In genomic region chr11:73248526-73249185, GRCh38 we compare ENCODE assay signal across 30 cellular contexts. TPM values are rescaled to one million over a fixed set of nuclear protein-coding genes. Genes with fewer than 3 reads are reported as not detected.
DNase-seq lines count a peak whose midpoint lies in the region; TF ChIP-seq lines count a peak whose summit lies in the region.
"Had no signal": no experiment of that assay in that cellular context is flagged by ENCODE, and none has a peak within 500 bp of the region (broad histone marks: within the 10 kb centered on the region; RNA-seq: fewer than 3 reads in every experiment).

No MANE protein-coding gene starts in this region.

- H3K18ac ChIP-seq in H9 (ENCODE audit: insufficient read length, low read depth, low read length) = no peak overlapping the region

- H3K27ac ChIP-seq in H9 (ENCODE audit: insufficient read length, low read depth, low read length) = no peak overlapping the region
- peak overlapping the region; percentile 98 for H3K27ac ChIP-seq in MM.1S (ENCODE audit: low read length)
- peak overlapping the region; percentile 23 for H3K27ac ChIP-seq in hepatocyte
- no peak overlapping the region for H3K27ac ChIP-seq in sigmoid colon
- H3K27ac ChIP-seq: ascending aorta, C4-2B, foreskin keratinocyte, HL-60, VCaP had no signal

- no peaks in the 10 kb centered on the region for H3K9me3 ChIP-seq in H9 (ENCODE audit: control insufficient read depth, low read depth, low read length)
- no peaks in the 10 kb centered on the region for H3K9me3 ChIP-seq in MM.1S (replicated peaks; ENCODE audit: insufficient read depth, low read length)
- no peaks in the 10 kb centered on the region for H3K9me3 ChIP-seq in hepatocyte (ENCODE audit: low read depth)
- H3K9me3 ChIP-seq in sigmoid colon = no peaks in the 10 kb centered on the region
- H3K9me3 ChIP-seq: ascending aorta, mucosa of descending colon had no signal

- in situ Hi-C loops in ACHN (cut with HindIII; ENCODE audit: low pct_ligation_motif_present, low pct_unique_long_range_greater_than_20kb, low sequenced_read_pairs) = no loop called here

- CTCF ChIA-PET in GM10248 (lab: Yijun Ruan, JAX) = interaction anchor here (0.7 to 1.2 kb wide), 4 partner anchors 12 to 661 kb away, joined by 3 to 7 read pairs (median 3); no protein-coding TSS in a partner anchor

- H3K23ac ChIP-seq in H9 (ENCODE audit: insufficient read length, low read depth, low read length) = no peak overlapping the region

- H3K4me3 ChIP-seq in MM.1S (ENCODE audit: low read length) (no peak overlapping the region), hepatocyte (no peak overlapping the region), sigmoid colon (no peak overlapping the region)
- H3K4me3 ChIP-seq: ascending aorta, mucosa of descending colon had no signal

- H3K23me2 ChIP-seq in H9 (ENCODE audit: insufficient read length, low read depth, low read length, poor library complexity, severe bottlenecking) = no peaks in the 10 kb centered on the region

- no peak overlapping the region for H2BK120ac ChIP-seq in H9 (ENCODE audit: low read depth, low read length, poor library complexity, severe bottlenecking)

- H3K79me2 ChIP-seq in H9 (ENCODE audit: insufficient read depth, low read length) (no peaks in the 10 kb centered on the region), MM.1S (ENCODE audit: low read length) (no peaks in the 10 kb centered on the region), hepatocyte (no peaks in the 10 kb centered on the region)

- H3K27ac Mint-ChIP-seq in H9 = no peak overlapping the region; a peak in 1 of 7 replicates
- H3K27ac Mint-ChIP-seq: activated CD4-positive, alpha-beta T cell treated with anti-CD3 and anti-CD28 coated beads for 36 hours; activated CD8-positive, alpha-beta T cell treated with anti-CD3 and anti-CD28 coated beads for 36 hours; natural killer cell had no signal

- H2BK12ac ChIP-seq in H9 (ENCODE audit: insufficient read length, low read depth, low read length) = no peak overlapping the region

- POLR2A ChIA-PET in GM10248 (lab: Yijun Ruan, JAX) = no interaction called here

- H3K79me1 ChIP-seq in H9 (ENCODE audit: insufficient read depth, low read depth, low read length, poor library complexity, severe bottlenecking) = no peaks in the 10 kb centered on the region

- H3K4me1 Mint-ChIP-seq in H9 = peaks cover 21 to 22% of the 10 kb centered on the region in 2 experiments
- H3K4me1 Mint-ChIP-seq: activated CD4-positive, alpha-beta T cell treated with anti-CD3 and anti-CD28 coated beads for 36 hours; natural killer cell had no signal

- H3K27me3 ChIP-seq in H9 (ENCODE audit: insufficient read depth, low read length) = no peaks in the 10 kb centered on the region
- no peaks in the 10 kb centered on the region for H3K27me3 ChIP-seq in MM.1S (replicated peaks; ENCODE audit: insufficient read depth, low read length)
- H3K27me3 ChIP-seq in hepatocyte = no peaks in the 10 kb centered on the region
- no peaks in the 10 kb centered on the region for H3K27me3 ChIP-seq in sigmoid colon
- H3K27me3 ChIP-seq: ascending aorta, foreskin keratinocyte had no signal

- H3T11ph ChIP-seq in H9 (ENCODE audit: low read length) = no peak overlapping the region

- H3K56ac ChIP-seq in H9 (ENCODE audit: insufficient read length, low read depth, low read length) = no peak overlapping the region

- no CpG with 5 or more reads among the region's 3 CpGs for WGBS in H9 (ENCODE audit: extremely low coverage, insufficient read length, low lambda C conversion rate)
- WGBS in hepatocyte (ENCODE audit: low lambda C conversion rate, missing lambda C conversion rate) = 64% methylated on average over 3 of the region's 3 CpGs
- WGBS in sigmoid colon, 2 donors = 83 to 94% methylated on average over 3 of the region's 3 CpGs

- H4K91ac ChIP-seq in H9 (ENCODE audit: insufficient read length, low read depth, low read length) = no peak overlapping the region

- no peak overlapping the region for H2BK15ac ChIP-seq in H9 (ENCODE audit: low read depth, low read length)

- H3K4me1 ChIP-seq in H9 (ENCODE audit: insufficient read depth, low read length) (peaks cover 4% of the 10 kb centered on the region; the same call in 1 of the 2 replicates), MM.1S (ENCODE audit: low read length) (peaks cover 26% of the 10 kb centered on the region), hepatocyte (ENCODE audit: insufficient read depth) (no peaks in the 10 kb centered on the region), sigmoid colon (no peaks in the 10 kb centered on the region)
- H3K4me1 ChIP-seq: ascending aorta, foreskin keratinocyte had no signal

- H2AFZ ChIP-seq in H9 (ENCODE audit: low read length) = no peak overlapping the region
- 0 out of 2 replicates have a peak overlapping the region, but pooled peaks have one; percentile 39 for H2AFZ ChIP-seq in MM.1S (ENCODE audit: low read length)
- no peak overlapping the region for H2AFZ ChIP-seq in hepatocyte

- H3K4ac ChIP-seq in H9 (ENCODE audit: low read depth, low read length) = no peak overlapping the region

- no peak overlapping the region for H4K5ac ChIP-seq in H9 (ENCODE audit: insufficient read length, low read depth, low read length)

- H3K36me3 Mint-ChIP-seq in H9 (ENCODE audit: insufficient read depth in 1 of 3, low read depth in 3 of 3) = no peaks in the 10 kb centered on the region
- H3K36me3 Mint-ChIP-seq: activated naive CD4-positive, alpha-beta T cell treated with anti-CD3 and anti-CD28 coated beads, Interleukin-2, amount 50 U/mL, for 72 hours; natural killer cell had no signal

- no peaks in the 10 kb centered on the region for H4K20me1 ChIP-seq in H9 (ENCODE audit: control insufficient read depth, insufficient read depth, insufficient read length)
- H4K20me1 ChIP-seq in MM.1S (ENCODE audit: insufficient read depth, low read length) = no peaks in the 10 kb centered on the region
- H4K20me1 ChIP-seq in hepatocyte (ENCODE audit: insufficient read depth, poor library complexity, severe bottlenecking) = no peaks in the 10 kb centered on the region

- H4K8ac ChIP-seq in H9 (replicated peaks; ENCODE audit: insufficient read length, low read depth, low read length) = no peak overlapping the region

- no peak overlapping the region for H3K14ac ChIP-seq in H9 (ENCODE audit: insufficient read depth, low read length)

- no peak for TF ChIP-seq CTCF in H9 (conservative IDR thresholded peaks at IDR 0.05)
- TF ChIP-seq CTCF in MM.1S (IDR thresholded peaks at IDR 0.05; ENCODE audit: low read length) = no peak
- TF ChIP-seq CTCF in hepatocyte (IDR thresholded peaks at IDR 0.05; ENCODE audit: poor library complexity) = no peak
- no peak for TF ChIP-seq CTCF in sigmoid colon (IDR thresholded peaks at IDR 0.05)
- no peak for TF ChIP-seq CTCF in GM10248 (IDR thresholded peaks at IDR 0.05; ENCODE audit: control extremely low read depth, extremely low read depth, low read depth, missing control alignments)

- H3K9me2 ChIP-seq in MM.1S (replicated peaks; ENCODE audit: insufficient read depth, low read length) (no peaks in the 10 kb centered on the region), hepatocyte (replicated peaks; ENCODE audit: insufficient read depth) (no peaks in the 10 kb centered on the region)

- H3K9me3 Mint-ChIP-seq in H9 = no peaks in the 10 kb centered on the region; a peak in 1 of 5 replicates
- H3K9me3 Mint-ChIP-seq: activated CD8-positive, alpha-beta T cell treated with anti-CD3 and anti-CD28 coated beads for 36 hours; activated naive CD4-positive, alpha-beta T cell treated with anti-CD3 and anti-CD28 coated beads, Interleukin-2, amount 50 U/mL, for 72 hours; natural killer cell had no signal

- DNase-seq in H9 (peak; percentile 11), MM.1S (no peak), hepatocyte (ENCODE audit: low spot score) (no peak), sigmoid colon (peak; percentile 7), ACHN (no peak), GM10248 (ENCODE audit: extremely low spot score) (no peak), epidermal melanocyte (ENCODE audit: insufficient read length, low spot score) (no peak), dermis blood vessel endothelial cell (no peak)
- DNase-seq: DMS79 treated with DMSO at 0.1 percent for 48 hours; effector memory CD4-positive, alpha-beta T cell; GF-D8; Karpas-422; MV-4-11; natural killer cell; NCI-H1436; NCI-H2081 treated with DMSO at 0.1 percent for 48 hours; occipital lobe; SHP77; stimulated activated naive CD4-positive, alpha-beta T cell had no signal

- H2BK5ac ChIP-seq in H9 (ENCODE audit: insufficient read length, low read length) = no peak overlapping the region

- TF ChIP-seq EP300 in sigmoid colon (IDR thresholded peaks at IDR 0.05) = no peak

- H3K4me2 ChIP-seq in H9 (ENCODE audit: insufficient read depth, insufficient read length, low read length) = no peak overlapping the region
- H3K4me2 ChIP-seq in MM.1S (ENCODE audit: low read depth, low read length) = peak overlapping the region; percentile 36; the same call in 1 of the 2 replicates
- H3K4me2 ChIP-seq in hepatocyte = no peak overlapping the region

- H3K27me3 Mint-ChIP-seq in H9 (ENCODE audit: low read depth) = no peaks in the 10 kb centered on the region; the same call in 1 of the 2 replicates
- H3K27me3 Mint-ChIP-seq: activated CD4-positive, alpha-beta T cell treated with anti-CD3 and anti-CD28 coated beads for 36 hours; activated CD8-positive, alpha-beta T cell treated with anti-CD3 and anti-CD28 coated beads for 36 hours had no signal

- H2AK5ac ChIP-seq in H9 (ENCODE audit: insufficient read length, low read length) = no peak overlapping the region

- H3K36me3 ChIP-seq in MM.1S (replicated peaks; ENCODE audit: insufficient read depth, low read length) (no peaks in the 10 kb centered on the region), hepatocyte (replicated peaks; ENCODE audit: insufficient read depth, low read depth) (no peaks in the 10 kb centered on the region), sigmoid colon (no peaks in the 10 kb centered on the region)
- H3K36me3 ChIP-seq: ascending aorta had no signal

- no peak overlapping the region for H3K9ac ChIP-seq in H9 (ENCODE audit: extremely low read depth, insufficient read length, low read length)
- H3K9ac ChIP-seq in MM.1S (ENCODE audit: low read length) = peak overlapping the region; percentile 48

- TF ChIP-seq POLR2A in sigmoid colon (IDR thresholded peaks at IDR 0.05) = no peak

- no peak overlapping the region for H2BK20ac ChIP-seq in H9 (ENCODE audit: low read depth, low read length, poor library complexity, severe bottlenecking)

- peaks cover 34% of the 10 kb centered on the region for H3F3A ChIP-seq in MM.1S (ENCODE audit: insufficient read depth, low read length)

- intact Hi-C loops in sigmoid colon (cut with DNase I) = loop anchor here (10.0 kb wide), 1 partner anchor 314 kb away; no protein-coding TSS in a partner anchor

- H3K4me3 Mint-ChIP-seq in H9 = no peak overlapping the region
- H3K4me3 Mint-ChIP-seq: activated CD4-positive, alpha-beta T cell treated with anti-CD3 and anti-CD28 coated beads for 36 hours; activated CD8-positive, alpha-beta T cell treated with anti-CD3 and anti-CD28 coated beads for 36 hours; natural killer cell had no signal

RNA-seq across cellular contexts. Expression of gene P2RY6, which starts 23.5 kb away (rescaled TPM):
- total RNA-seq in H9 (2021) = not detected in 2 replicates
- total RNA-seq in hepatocyte = 2.6 and 2.9 TPM in 2 replicates
- polyA plus RNA-seq in hepatocyte = 8.9 and 9.7 TPM in 2 replicates
- 1 to 10 TPM in 3 of 4 donors, not detected in 1; 1.2 to 2.6 (median 2.5) TPM for total RNA-seq in sigmoid colon
- 1 to 10 TPM; 2.4 to 5.5 (median 2.5) TPM for polyA plus RNA-seq in sigmoid colon
- total RNA-seq in dermis blood vessel endothelial cell = 0.05 TPM in 1 of 2 replicates, not detected in the other
- total RNA-seq: activated CD4-positive, alpha-beta T cell treated with anti-CD3 and anti-CD28 coated beads for 36 hours; activated CD8-positive, alpha-beta T cell treated with anti-CD3 and anti-CD28 coated beads for 36 hours; activated naive CD4-positive, alpha-beta T cell treated with anti-CD3 and anti-CD28 coated beads, Interleukin-2, amount 50 U/mL, for 72 hours; foreskin keratinocyte; occipital lobe had no signal
- polyA plus RNA-seq: foreskin keratinocyte had no signal

RNA-seq across cellular contexts. Expression of gene P2RY2, which starts 30.6 kb away (rescaled TPM):
- 0.26 and 0.35 TPM in 2 replicates for total RNA-seq in H9 (2021)
- 6.3 and 6.7 TPM in 2 replicates for total RNA-seq in hepatocyte
- 1.8 and 2.5 TPM in 2 replicates for polyA plus RNA-seq in hepatocyte
- under 1 TPM in 1 of 4 donors, not detected in 3; 0.16 TPM for total RNA-seq in sigmoid colon
- 1 to 10 TPM; 3.0 to 6.2 (median 4.2) TPM for polyA plus RNA-seq in sigmoid colon
- 0.51 and 1.2 TPM in 2 replicates for total RNA-seq in dermis blood vessel endothelial cell
- total RNA-seq: activated CD4-positive, alpha-beta T cell treated with anti-CD3 and anti-CD28 coated beads for 36 hours; activated CD8-positive, alpha-beta T cell treated with anti-CD3 and anti-CD28 coated beads for 36 hours; activated naive CD4-positive, alpha-beta T cell treated with anti-CD3 and anti-CD28 coated beads, Interleukin-2, amount 50 U/mL, for 72 hours; H4; occipital lobe; temporal lobe had no signal

RNA-seq across cellular contexts. Expression of gene ARHGEF17, which starts 59.4 kb away (rescaled TPM):
- total RNA-seq in H9 (2021) (6.2 and 7.4 TPM in 2 replicates), hepatocyte (26.6 and 35.6 TPM in 2 replicates), sigmoid colon (100 to 1,000 TPM in 1 of 4 donors, 10 to 100 TPM in 3; 38.2 to 104 (median 66.9) TPM), dermis blood vessel endothelial cell (25.0 and 55.4 TPM in 2 replicates)
- polyA plus RNA-seq in hepatocyte (30.2 and 36.2 TPM in 2 replicates), sigmoid colon (10 to 100 TPM in 1 of 3 donors, 1 to 10 TPM in 2; 1.8 to 15.9 (median 2.4) TPM)

Comparison
In these comparisons a context has a peak if more than half of its experiments do, and no peak if none do; other contexts are left out.
1. DNase-seq: peak in H9 (single experiment) and sigmoid colon (single experiment); none in MM.1S (single experiment), hepatocyte (single experiment), ACHN (single experiment), GM10248 (single experiment), epidermal melanocyte (single experiment) and dermis blood vessel endothelial cell (single experiment).
2. H3K27ac ChIP-seq: peak in MM.1S (single experiment) and hepatocyte (single experiment); none in H9 (single experiment) and sigmoid colon (0 of 4).